1 cellular context compared by ENCODE assay signal in the genomic region with DNA sequence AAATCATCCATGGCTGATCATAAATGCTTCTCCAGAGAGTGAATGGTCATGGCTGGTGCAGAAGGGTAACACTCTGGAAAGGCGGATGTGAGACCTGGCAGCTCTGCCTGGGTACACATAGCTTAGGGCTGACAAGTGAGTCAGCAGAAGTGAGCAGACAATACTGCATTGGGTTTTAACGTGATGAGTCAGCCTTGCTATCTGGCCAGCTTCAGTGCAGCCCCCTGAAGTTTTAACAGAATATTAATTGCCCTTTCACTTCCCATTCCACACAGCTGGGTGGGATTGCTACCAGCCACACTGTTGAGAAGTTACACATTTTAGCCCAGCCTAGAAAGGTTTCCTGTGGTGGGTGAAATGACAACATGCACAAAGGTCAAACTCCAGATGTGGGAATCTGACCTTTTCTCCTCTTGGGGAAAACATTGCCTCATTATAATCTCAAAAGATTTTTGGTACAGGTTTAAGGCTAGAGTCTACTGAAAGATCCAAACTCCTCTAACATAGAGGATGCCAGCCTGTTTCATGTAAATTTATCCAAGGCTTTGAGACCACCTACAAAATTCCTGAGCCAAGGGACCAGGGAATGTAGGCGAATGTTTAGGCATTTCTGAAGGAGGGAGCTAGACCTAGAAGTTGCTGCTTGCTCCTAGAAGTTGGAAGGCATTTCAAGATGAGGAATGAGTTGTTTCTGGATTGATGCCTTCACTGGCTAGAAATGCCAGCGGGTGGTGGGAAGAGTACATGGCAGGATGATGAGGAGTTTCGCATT.
TF ChIP-seq lines count a peak whose summit lies in the region.

No MANE protein-coding gene starts in this region.

TF ChIP-seq in K562, 482 proteins besides CTCF, POLR2A, EP300 and RAD21 (continued from another document and continues in another):
- TF ChIP-seq DIDO1 (tag; IDR thresholded peaks at IDR 0.05; ENCODE audit: low read depth): no peak; the same call in 1 of the 2 replicates
- TF ChIP-seq HEY1 (CRISPR knock-in tag; IDR thresholded peaks at IDR 0.05; ENCODE audit: borderline replicate concordance): no peak
- TF ChIP-seq, protein P1, sequence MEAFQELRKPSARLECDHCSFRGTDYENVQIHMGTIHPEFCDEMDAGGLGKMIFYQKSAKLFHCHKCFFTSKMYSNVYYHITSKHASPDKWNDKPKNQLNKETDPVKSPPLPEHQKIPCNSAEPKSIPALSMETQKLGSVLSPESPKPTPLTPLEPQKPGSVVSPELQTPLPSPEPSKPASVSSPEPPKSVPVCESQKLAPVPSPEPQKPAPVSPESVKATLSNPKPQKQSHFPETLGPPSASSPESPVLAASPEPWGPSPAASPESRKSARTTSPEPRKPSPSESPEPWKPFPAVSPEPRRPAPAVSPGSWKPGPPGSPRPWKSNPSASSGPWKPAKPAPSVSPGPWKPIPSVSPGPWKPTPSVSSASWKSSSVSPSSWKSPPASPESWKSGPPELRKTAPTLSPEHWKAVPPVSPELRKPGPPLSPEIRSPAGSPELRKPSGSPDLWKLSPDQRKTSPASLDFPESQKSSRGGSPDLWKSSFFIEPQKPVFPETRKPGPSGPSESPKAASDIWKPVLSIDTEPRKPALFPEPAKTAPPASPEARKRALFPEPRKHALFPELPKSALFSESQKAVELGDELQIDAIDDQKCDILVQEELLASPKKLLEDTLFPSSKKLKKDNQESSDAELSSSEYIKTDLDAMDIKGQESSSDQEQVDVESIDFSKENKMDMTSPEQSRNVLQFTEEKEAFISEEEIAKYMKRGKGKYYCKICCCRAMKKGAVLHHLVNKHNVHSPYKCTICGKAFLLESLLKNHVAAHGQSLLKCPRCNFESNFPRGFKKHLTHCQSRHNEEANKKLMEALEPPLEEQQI (IDR thresholded peaks at IDR 0.05): no peak; the same call in 1 of the 2 replicates
- TF ChIP-seq CAMTA2 (CRISPR knock-in tag; conservative IDR thresholded peaks at IDR 0.05): no peak
- no peak for TF ChIP-seq ZNF444 (CRISPR knock-in tag; IDR thresholded peaks at IDR 0.05)
- TF ChIP-seq, protein P2, sequence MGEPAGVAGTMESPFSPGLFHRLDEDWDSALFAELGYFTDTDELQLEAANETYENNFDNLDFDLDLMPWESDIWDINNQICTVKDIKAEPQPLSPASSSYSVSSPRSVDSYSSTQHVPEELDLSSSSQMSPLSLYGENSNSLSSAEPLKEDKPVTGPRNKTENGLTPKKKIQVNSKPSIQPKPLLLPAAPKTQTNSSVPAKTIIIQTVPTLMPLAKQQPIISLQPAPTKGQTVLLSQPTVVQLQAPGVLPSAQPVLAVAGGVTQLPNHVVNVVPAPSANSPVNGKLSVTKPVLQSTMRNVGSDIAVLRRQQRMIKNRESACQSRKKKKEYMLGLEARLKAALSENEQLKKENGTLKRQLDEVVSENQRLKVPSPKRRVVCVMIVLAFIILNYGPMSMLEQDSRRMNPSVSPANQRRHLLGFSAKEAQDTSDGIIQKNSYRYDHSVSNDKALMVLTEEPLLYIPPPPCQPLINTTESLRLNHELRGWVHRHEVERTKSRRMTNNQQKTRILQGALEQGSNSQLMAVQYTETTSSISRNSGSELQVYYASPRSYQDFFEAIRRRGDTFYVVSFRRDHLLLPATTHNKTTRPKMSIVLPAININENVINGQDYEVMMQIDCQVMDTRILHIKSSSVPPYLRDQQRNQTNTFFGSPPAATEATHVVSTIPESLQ (CRISPR knock-in tag; IDR thresholded peaks at IDR 0.05): no peak
- no peak for TF ChIP-seq ARID2 (IDR thresholded peaks at IDR 0.05)
- TF ChIP-seq MEF2A (IDR thresholded peaks at IDR 0.05; ENCODE audit: control insufficient read depth, low read depth, low read length): no peak
- TF ChIP-seq BMI1 (IDR thresholded peaks at IDR 0.05; ENCODE audit: low read length): no peak
- no peak for TF ChIP-seq PHB (CRISPR knock-in tag; IDR thresholded peaks at IDR 0.05)
- no peak for TF ChIP-seq RBBP5 (IDR thresholded peaks at IDR 0.05; ENCODE audit: borderline replicate concordance, insufficient read depth, low read length, poor library complexity, severe bottlenecking)
- TF ChIP-seq SIX5 (IDR thresholded peaks at IDR 0.05; ENCODE audit: borderline replicate concordance in 1 of 2, insufficient read depth in 1 of 2, low read depth in 1 of 2, low read length in 2 of 2): no peak
- TF ChIP-seq GABPB1 (CRISPR knock-in tag; IDR thresholded peaks at IDR 0.05): no peak
- no peak for TF ChIP-seq TCF7L2 (IDR thresholded peaks at IDR 0.05; ENCODE audit: low read depth, low read length)
- TF ChIP-seq JUNB (CRISPR knock-in tag; conservative IDR thresholded peaks at IDR 0.05): peak; percentile 57; the same call in 1 of the 2 replicates
- TF ChIP-seq, protein P3, sequence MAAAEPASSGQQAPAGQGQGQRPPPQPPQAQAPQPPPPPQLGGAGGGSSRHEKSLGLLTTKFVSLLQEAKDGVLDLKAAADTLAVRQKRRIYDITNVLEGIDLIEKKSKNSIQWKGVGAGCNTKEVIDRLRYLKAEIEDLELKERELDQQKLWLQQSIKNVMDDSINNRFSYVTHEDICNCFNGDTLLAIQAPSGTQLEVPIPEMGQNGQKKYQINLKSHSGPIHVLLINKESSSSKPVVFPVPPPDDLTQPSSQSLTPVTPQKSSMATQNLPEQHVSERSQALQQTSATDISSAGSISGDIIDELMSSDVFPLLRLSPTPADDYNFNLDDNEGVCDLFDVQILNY (CRISPR knock-in tag; IDR thresholded peaks at IDR 0.05): no peak
- TF ChIP-seq RUNX1 (IDR thresholded peaks at IDR 0.05; ENCODE audit: low read depth): no peak
- no peak for TF ChIP-seq NFXL1 (CRISPR knock-in tag; IDR thresholded peaks at IDR 0.05)
- TF ChIP-seq MTA2 (IDR thresholded peaks at IDR 0.05; ENCODE audit: low read depth): peak; percentile 68
- peak; percentile 71 for TF ChIP-seq ZNF24 (IDR thresholded peaks at IDR 0.05)
- TF ChIP-seq DNMT1 (IDR thresholded peaks at IDR 0.05): no peak
- TF ChIP-seq ZBTB1 (CRISPR knock-in tag; IDR thresholded peaks at IDR 0.05; ENCODE audit: borderline replicate concordance, low read depth): no peak
- no peak for TF ChIP-seq STAT5B (CRISPR knock-in tag; IDR thresholded peaks at IDR 0.05)
- TF ChIP-seq HDAC6 (IDR thresholded peaks at IDR 0.05; ENCODE audit: low read depth, low read length): no peak
- TF ChIP-seq, protein P4, sequence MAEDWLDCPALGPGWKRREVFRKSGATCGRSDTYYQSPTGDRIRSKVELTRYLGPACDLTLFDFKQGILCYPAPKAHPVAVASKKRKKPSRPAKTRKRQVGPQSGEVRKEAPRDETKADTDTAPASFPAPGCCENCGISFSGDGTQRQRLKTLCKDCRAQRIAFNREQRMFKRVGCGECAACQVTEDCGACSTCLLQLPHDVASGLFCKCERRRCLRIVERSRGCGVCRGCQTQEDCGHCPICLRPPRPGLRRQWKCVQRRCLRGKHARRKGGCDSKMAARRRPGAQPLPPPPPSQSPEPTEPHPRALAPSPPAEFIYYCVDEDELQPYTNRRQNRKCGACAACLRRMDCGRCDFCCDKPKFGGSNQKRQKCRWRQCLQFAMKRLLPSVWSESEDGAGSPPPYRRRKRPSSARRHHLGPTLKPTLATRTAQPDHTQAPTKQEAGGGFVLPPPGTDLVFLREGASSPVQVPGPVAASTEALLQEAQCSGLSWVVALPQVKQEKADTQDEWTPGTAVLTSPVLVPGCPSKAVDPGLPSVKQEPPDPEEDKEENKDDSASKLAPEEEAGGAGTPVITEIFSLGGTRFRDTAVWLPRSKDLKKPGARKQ (CRISPR knock-in tag; IDR thresholded peaks at IDR 0.05): no peak
- no peak; the same call in 1 of the 2 replicates for TF ChIP-seq PHF8 (IDR thresholded peaks at IDR 0.05; ENCODE audit: borderline replicate concordance, low read length)
- TF ChIP-seq, protein P5, sequence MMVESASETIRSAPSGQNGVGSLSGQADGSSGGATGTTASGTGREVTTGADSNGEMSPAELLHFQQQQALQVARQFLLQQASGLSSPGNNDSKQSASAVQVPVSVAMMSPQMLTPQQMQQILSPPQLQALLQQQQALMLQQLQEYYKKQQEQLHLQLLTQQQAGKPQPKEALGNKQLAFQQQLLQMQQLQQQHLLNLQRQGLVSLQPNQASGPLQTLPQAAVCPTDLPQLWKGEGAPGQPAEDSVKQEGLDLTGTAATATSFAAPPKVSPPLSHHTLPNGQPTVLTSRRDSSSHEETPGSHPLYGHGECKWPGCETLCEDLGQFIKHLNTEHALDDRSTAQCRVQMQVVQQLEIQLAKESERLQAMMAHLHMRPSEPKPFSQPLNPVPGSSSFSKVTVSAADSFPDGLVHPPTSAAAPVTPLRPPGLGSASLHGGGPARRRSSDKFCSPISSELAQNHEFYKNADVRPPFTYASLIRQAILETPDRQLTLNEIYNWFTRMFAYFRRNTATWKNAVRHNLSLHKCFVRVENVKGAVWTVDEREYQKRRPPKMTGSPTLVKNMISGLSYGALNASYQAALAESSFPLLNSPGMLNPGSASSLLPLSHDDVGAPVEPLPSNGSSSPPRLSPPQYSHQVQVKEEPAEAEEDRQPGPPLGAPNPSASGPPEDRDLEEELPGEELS (CRISPR knock-in tag; IDR thresholded peaks at IDR 0.05; ENCODE audit: borderline replicate concordance): no peak
- TF ChIP-seq PRMT5 (CRISPR knock-in tag; IDR thresholded peaks at IDR 0.05): no peak
- no peak for TF ChIP-seq ZNF445 (CRISPR knock-in tag; IDR thresholded peaks at IDR 0.05; ENCODE audit: low read depth)
- TF ChIP-seq, protein P6, sequence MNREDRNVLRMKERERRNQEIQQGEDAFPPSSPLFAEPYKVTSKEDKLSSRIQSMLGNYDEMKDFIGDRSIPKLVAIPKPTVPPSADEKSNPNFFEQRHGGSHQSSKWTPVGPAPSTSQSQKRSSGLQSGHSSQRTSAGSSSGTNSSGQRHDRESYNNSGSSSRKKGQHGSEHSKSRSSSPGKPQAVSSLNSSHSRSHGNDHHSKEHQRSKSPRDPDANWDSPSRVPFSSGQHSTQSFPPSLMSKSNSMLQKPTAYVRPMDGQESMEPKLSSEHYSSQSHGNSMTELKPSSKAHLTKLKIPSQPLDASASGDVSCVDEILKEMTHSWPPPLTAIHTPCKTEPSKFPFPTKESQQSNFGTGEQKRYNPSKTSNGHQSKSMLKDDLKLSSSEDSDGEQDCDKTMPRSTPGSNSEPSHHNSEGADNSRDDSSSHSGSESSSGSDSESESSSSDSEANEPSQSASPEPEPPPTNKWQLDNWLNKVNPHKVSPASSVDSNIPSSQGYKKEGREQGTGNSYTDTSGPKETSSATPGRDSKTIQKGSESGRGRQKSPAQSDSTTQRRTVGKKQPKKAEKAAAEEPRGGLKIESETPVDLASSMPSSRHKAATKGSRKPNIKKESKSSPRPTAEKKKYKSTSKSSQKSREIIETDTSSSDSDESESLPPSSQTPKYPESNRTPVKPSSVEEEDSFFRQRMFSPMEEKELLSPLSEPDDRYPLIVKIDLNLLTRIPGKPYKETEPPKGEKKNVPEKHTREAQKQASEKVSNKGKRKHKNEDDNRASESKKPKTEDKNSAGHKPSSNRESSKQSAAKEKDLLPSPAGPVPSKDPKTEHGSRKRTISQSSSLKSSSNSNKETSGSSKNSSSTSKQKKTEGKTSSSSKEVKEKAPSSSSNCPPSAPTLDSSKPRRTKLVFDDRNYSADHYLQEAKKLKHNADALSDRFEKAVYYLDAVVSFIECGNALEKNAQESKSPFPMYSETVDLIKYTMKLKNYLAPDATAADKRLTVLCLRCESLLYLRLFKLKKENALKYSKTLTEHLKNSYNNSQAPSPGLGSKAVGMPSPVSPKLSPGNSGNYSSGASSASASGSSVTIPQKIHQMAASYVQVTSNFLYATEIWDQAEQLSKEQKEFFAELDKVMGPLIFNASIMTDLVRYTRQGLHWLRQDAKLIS (CRISPR knock-in tag; IDR thresholded peaks at IDR 0.05): no peak
- no peak for TF ChIP-seq ZNF354B (CRISPR knock-in tag; IDR thresholded peaks at IDR 0.05)
- TF ChIP-seq HDAC1 (IDR thresholded peaks at IDR 0.05): peak in 1 of 2 experiments; percentile 81; a peak in 2 of 4 replicates
- peak; percentile 100 for TF ChIP-seq ZNF316 (IDR thresholded peaks at IDR 0.05)
- no peak for TF ChIP-seq ZNF217 (CRISPR knock-in tag; IDR thresholded peaks at IDR 0.05)
- TF ChIP-seq, protein P7, sequence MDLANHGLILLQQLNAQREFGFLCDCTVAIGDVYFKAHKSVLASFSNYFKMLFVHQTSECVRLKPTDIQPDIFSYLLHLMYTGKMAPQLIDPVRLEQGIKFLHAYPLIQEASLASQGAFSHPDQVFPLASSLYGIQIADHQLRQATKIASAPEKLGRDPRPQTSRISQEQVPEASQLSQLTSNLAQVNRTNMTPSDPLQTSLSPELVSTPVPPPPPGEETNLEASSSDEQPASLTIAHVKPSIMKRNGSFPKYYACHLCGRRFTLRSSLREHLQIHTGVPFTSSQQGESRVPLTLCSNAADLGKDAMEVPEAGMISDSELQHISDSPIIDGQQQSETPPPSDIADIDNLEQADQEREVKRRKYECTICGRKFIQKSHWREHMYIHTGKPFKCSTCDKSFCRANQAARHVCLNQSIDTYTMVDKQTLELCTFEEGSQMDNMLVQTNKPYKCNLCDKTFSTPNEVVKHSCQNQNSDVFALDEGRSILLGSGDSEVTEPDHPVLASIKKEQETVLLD (IDR thresholded peaks at IDR 0.05): peak; percentile 88; the same call in 1 of the 2 replicates
- TF ChIP-seq ZNF324 (CRISPR knock-in tag; IDR thresholded peaks at IDR 0.05): no peak
- TF ChIP-seq CBX1 (IDR thresholded peaks at IDR 0.05; ENCODE audit: low read depth): no peak
- TF ChIP-seq ZFP36 (IDR thresholded peaks at IDR 0.05; ENCODE audit: low read depth, low read length, partially characterized antibody): no peak
- TF ChIP-seq MAFG (tag; conservative IDR thresholded peaks at IDR 0.05): peak; percentile 97
- TF ChIP-seq, protein P8, sequence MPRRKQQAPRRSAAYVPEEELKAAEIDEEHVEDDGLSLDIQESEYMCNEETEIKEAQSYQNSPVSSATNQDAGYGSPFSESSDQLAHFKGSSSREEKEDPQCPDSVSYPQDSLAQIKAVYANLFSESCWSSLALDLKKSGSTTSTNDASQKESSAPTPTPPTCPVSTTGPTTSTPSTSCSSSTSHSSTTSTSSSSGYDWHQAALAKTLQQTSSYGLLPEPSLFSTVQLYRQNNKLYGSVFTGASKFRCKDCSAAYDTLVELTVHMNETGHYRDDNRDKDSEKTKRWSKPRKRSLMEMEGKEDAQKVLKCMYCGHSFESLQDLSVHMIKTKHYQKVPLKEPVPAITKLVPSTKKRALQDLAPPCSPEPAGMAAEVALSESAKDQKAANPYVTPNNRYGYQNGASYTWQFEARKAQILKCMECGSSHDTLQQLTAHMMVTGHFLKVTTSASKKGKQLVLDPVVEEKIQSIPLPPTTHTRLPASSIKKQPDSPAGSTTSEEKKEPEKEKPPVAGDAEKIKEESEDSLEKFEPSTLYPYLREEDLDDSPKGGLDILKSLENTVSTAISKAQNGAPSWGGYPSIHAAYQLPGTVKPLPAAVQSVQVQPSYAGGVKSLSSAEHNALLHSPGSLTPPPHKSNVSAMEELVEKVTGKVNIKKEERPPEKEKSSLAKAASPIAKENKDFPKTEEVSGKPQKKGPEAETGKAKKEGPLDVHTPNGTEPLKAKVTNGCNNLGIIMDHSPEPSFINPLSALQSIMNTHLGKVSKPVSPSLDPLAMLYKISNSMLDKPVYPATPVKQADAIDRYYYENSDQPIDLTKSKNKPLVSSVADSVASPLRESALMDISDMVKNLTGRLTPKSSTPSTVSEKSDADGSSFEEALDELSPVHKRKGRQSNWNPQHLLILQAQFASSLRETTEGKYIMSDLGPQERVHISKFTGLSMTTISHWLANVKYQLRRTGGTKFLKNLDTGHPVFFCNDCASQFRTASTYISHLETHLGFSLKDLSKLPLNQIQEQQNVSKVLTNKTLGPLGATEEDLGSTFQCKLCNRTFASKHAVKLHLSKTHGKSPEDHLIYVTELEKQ (CRISPR knock-in tag; IDR thresholded peaks at IDR 0.05): no peak
- TF ChIP-seq ZNF124 (CRISPR knock-in tag; IDR thresholded peaks at IDR 0.05): no peak
- TF ChIP-seq CEBPG (CRISPR knock-in tag; IDR thresholded peaks at IDR 0.05): peak; percentile 74
- peak in 1 of 2 experiments; percentile 86; a peak in 2 of 4 replicates for TF ChIP-seq CEBPG (tag; conservative IDR thresholded peaks at IDR 0.05 in 1 of 2, IDR thresholded peaks at IDR 0.05 in 1 of 2)
- no peak for TF ChIP-seq ZNF224 (CRISPR knock-in tag; IDR thresholded peaks at IDR 0.05)
- peak; percentile 65 for TF ChIP-seq HDAC3 (IDR thresholded peaks at IDR 0.05; ENCODE audit: borderline replicate concordance, partially characterized antibody)
